In genomic region chr2:215901796-215902195, GRCh38 we compare ENCODE assay signal across 30 cellular contexts.
"Had no signal": no experiment of that assay in that cellular context is flagged by ENCODE, and none has a peak within 500 bp of the region (broad histone marks: within the 10 kb centered on the region; RNA-seq: fewer than 3 reads in every experiment).

No MANE protein-coding gene starts in this region.

- H3K4me3 ChIP-seq: adrenal gland, MG63, SJCRH30, SK-N-MC had no signal

- H3K36me3 ChIP-seq: adrenal gland, MG63, SJCRH30, WERI-Rb-1 had no signal

- H3K27ac ChIP-seq: adrenal gland, SJCRH30, SK-N-MC, WERI-Rb-1 had no signal

- ATAC-seq: activated CD8-positive, alpha-beta T cell treated with anti-CD3 and anti-CD28 coated beads for 36 hours; activated naive CD4-positive, alpha-beta T cell treated with anti-CD3 and anti-CD28 coated beads, Interleukin-2, amount 50 U/mL, for 72 hours; Panc1 had no signal

- H3K27me3 Mint-ChIP-seq: activated CD8-positive, alpha-beta T cell treated with anti-CD3 and anti-CD28 coated beads for 36 hours had no signal

- H3K9me3 Mint-ChIP-seq: activated CD8-positive, alpha-beta T cell treated with anti-CD3 and anti-CD28 coated beads for 36 hours; activated naive CD4-positive, alpha-beta T cell treated with anti-CD3 and anti-CD28 coated beads for 36 hours; activated naive CD4-positive, alpha-beta T cell treated with anti-CD3 and anti-CD28 coated beads, Interleukin-2, amount 50 U/mL, for 72 hours had no signal

- DNase-seq: activated CD4-positive, alpha-beta T cell treated with anti-CD3 and anti-CD28 coated beads for 1 hour; activated CD4-positive, alpha-beta T cell treated with anti-CD3 and anti-CD28 coated beads for 48 hours; activated CD4-positive, alpha-beta T cell treated with anti-CD3 and anti-CD28 coated beads, Interleukin-2, amount 50 U/mL, for 4 hours; activated CD4-positive, CD25-positive, alpha-beta regulatory T cell; activated CD8-positive, alpha-beta T cell treated with anti-CD3 and anti-CD28 coated beads for 36 hours; activated gamma-delta T cell treated with Interleukin-2 at 50 U/mL for 16 hours; activated naive CD4-positive, alpha-beta T cell treated with anti-CD3 and anti-CD28 coated beads for 36 hours; activated T-cell treated with anti-CD3 and anti-CD28 coated beads, Interleukin-2, amount 50 U/mL, for 1 hour; adrenal gland; central memory CD4-positive, alpha-beta T cell; Karpas-422; KBM-7; MG63; MV-4-11; NCI-H1092; NCI-H1436 treated with DMSO at 0.1 percent for 48 hours; NCI-H1694 treated with DMSO at 0.1 percent for 48 hours; NCI-H2029; NCI-H345; NCI-H510A; NCI-H748 treated with DMSO at 0.1 percent for 48 hours; OCI-M1; SHP77; SJCRH30; T1000; WERI-Rb-1 had no signal

- H3K9me3 ChIP-seq: adrenal gland, MG63, SJCRH30 had no signal

- H3K36me3 Mint-ChIP-seq: activated naive CD4-positive, alpha-beta T cell treated with anti-CD3 and anti-CD28 coated beads, Interleukin-2, amount 50 U/mL, for 72 hours; brain had no signal

- H3K27me3 ChIP-seq: adrenal gland, MG63, SJCRH30 had no signal

- H3K27ac Mint-ChIP-seq: activated CD8-positive, alpha-beta T cell treated with anti-CD3 and anti-CD28 coated beads for 36 hours; activated naive CD4-positive, alpha-beta T cell treated with anti-CD3 and anti-CD28 coated beads for 36 hours; brain had no signal

- H3K4me1 ChIP-seq: adrenal gland, SJCRH30 had no signal

- H3K4me3 Mint-ChIP-seq: activated CD8-positive, alpha-beta T cell treated with anti-CD3 and anti-CD28 coated beads for 36 hours; activated naive CD4-positive, alpha-beta T cell treated with anti-CD3 and anti-CD28 coated beads for 36 hours; brain had no signal
